Comparison of ENCODE assay signal across 13 cellular contexts in the genomic region with DNA sequence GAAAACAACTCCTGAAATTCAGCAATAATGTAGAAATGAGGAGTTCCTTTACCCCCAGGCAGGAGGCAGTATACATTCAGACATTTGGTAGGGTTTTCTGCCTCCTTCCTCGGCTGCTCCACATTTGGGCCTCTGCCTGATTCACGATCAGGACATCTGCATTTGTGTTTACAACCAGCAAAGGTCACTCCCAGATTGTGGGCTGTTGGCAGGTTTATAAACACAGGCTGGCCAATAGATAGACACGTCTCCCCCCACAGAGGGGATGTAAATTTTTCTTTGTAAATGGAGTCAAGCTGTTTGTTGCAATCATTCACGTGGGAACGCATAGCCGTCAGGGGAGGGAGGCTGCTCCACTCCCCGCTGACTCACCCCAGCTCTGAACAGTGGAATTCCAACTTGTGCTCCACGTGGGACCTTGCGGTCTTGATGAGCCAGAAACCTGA.
A peak's percentile ranks its signal among the peaks of the same experiment; 100 is the strongest.
DNase-seq lines count a peak whose midpoint lies in the region; ATAC-seq and TF ChIP-seq lines count a peak whose summit lies in the region.
"Had no signal": no experiment of that assay in that cellular context is flagged by ENCODE, and none has a peak within 500 bp of the region (broad histone marks: within the 10 kb centered on the region; RNA-seq: fewer than 3 reads in every experiment).

No MANE protein-coding gene starts in this region.

- in situ Hi-C loops in astrocyte of the spinal cord (cut with HindIII; ENCODE audit: low sequenced_read_pairs) = no loop called here

- peaks cover 0 to 3% (median 0%) of the 10 kb centered on the region in 4 donors for H3K9me3 ChIP-seq in sigmoid colon

- H3K4me1 ChIP-seq in sigmoid colon = no peaks in the 10 kb centered on the region
- H3K4me1 ChIP-seq: stomach had no signal

- no peaks in the 10 kb centered on the region for H3K36me3 Mint-ChIP-seq in activated CD8-positive, alpha-beta T cell treated with anti-CD3 and anti-CD28 coated beads for 36 hours (ENCODE audit: low read depth)
- H3K36me3 Mint-ChIP-seq: CD4-positive, alpha-beta memory T cell had no signal

- no peaks in the 10 kb centered on the region for H3K27me3 ChIP-seq in BJ (ENCODE audit: control insufficient read depth, insufficient read depth, low read length)
- H3K27me3 ChIP-seq in sigmoid colon = no peaks in the 10 kb centered on the region
- H3K27me3 ChIP-seq: stomach had no signal

- DNase-seq in BJ (ENCODE audit: low read depth) (peak; percentile 69), HPDE6-E6E7 (ENCODE audit: extremely low spot score) (peak; percentile 16), astrocyte of the spinal cord (ENCODE audit: low read depth, low spot score) (peak; percentile 10), kidney tubule cell (ENCODE audit: low spot score) (peak; percentile 38), sigmoid colon (no peak)
- DNase-seq in activated CD8-positive, alpha-beta T cell treated with anti-CD3 and anti-CD28 coated beads for 36 hours = no peak
- DNase-seq: CD4-positive, alpha-beta memory T cell; cerebellar nuclear complex; hippocampal formation; stomach had no signal

- TF ChIP-seq POLR2A in sigmoid colon (IDR thresholded peaks at IDR 0.05) = no peak

- H3K27ac Mint-ChIP-seq in activated CD8-positive, alpha-beta T cell treated with anti-CD3 and anti-CD28 coated beads for 36 hours = no peak overlapping the region
- H3K27ac Mint-ChIP-seq: CD4-positive, alpha-beta memory T cell; nephron had no signal

- TF ChIP-seq CTCF in BJ (IDR thresholded peaks at IDR 0.05; ENCODE audit: insufficient read depth, low read depth, low read length) = peak; percentile 50
- no peak for TF ChIP-seq CTCF in astrocyte of the spinal cord (IDR thresholded peaks at IDR 0.05; ENCODE audit: low read depth, low read length)
- no peak for TF ChIP-seq CTCF in activated CD8-positive, alpha-beta T cell treated with anti-CD3 and anti-CD28 coated beads for 36 hours (IDR thresholded peaks at IDR 0.05)
- peak in 2 of 4 experiments; percentile 13 to 15 for TF ChIP-seq CTCF in sigmoid colon (IDR thresholded peaks at IDR 0.05)

- TF ChIP-seq EP300 in sigmoid colon (IDR thresholded peaks at IDR 0.05) = no peak

- no peak overlapping the region for H3K27ac ChIP-seq in sigmoid colon
- H3K27ac ChIP-seq: stomach had no signal

- POLR2A ChIA-PET in BJ (lab: Charles Lee) = interaction anchor here (0.6 to 0.7 kb wide), 2 partner anchors 21 to 1870 kb away, joined by 3 read pairs; no protein-coding TSS in a partner anchor
- POLR2A ChIA-PET in activated CD8-positive, alpha-beta T cell treated with anti-CD3 and anti-CD28 coated beads for 36 hours (lab: Charles Lee) = no interaction called here

- no peaks in the 10 kb centered on the region for H3K4me1 Mint-ChIP-seq in activated CD8-positive, alpha-beta T cell treated with anti-CD3 and anti-CD28 coated beads for 36 hours (ENCODE audit: low read depth)
- H3K4me1 Mint-ChIP-seq: nephron had no signal

- ATAC-seq in activated CD8-positive, alpha-beta T cell treated with anti-CD3 and anti-CD28 coated beads for 36 hours = no peak
- no peak for ATAC-seq in GM18873 (IDR thresholded peaks at IDR 0.05; ENCODE audit: low FRiP score, unreplicated experiment)
- ATAC-seq in GM19328 (IDR thresholded peaks at IDR 0.05; ENCODE audit: unreplicated experiment) = no peak

- H3K36me3 ChIP-seq in BJ (ENCODE audit: control insufficient read depth, insufficient read depth, low read length) (no peaks in the 10 kb centered on the region), sigmoid colon (no peaks in the 10 kb centered on the region)
- H3K36me3 ChIP-seq: stomach had no signal

- CTCF ChIA-PET in BJ (lab: Yijun Ruan, JAX) = interaction anchor here (0.9 to 2.4 kb wide), 7 partner anchors 9 to 487 kb away, joined by 3 to 12 read pairs (median 5); no protein-coding TSS in a partner anchor
- CTCF ChIA-PET in activated CD8-positive, alpha-beta T cell treated with anti-CD3 and anti-CD28 coated beads for 36 hours (lab: Charles Lee) = interaction anchor here (1.6 kb wide), 1 partner anchor 17 kb away, joined by 3 read pairs; no protein-coding TSS in a partner anchor

- intact Hi-C loops in activated CD8-positive, alpha-beta T cell treated with anti-CD3 and anti-CD28 coated beads for 36 hours (cut with micrococcal nuclease) = no loop called here
- intact Hi-C loops in sigmoid colon (cut with DNase I) = no loop called here

- H3K27me3 Mint-ChIP-seq in activated CD8-positive, alpha-beta T cell treated with anti-CD3 and anti-CD28 coated beads for 36 hours = no peaks in the 10 kb centered on the region

- H3K9me3 Mint-ChIP-seq in activated CD8-positive, alpha-beta T cell treated with anti-CD3 and anti-CD28 coated beads for 36 hours = peaks cover 7% of the 10 kb centered on the region

- H3K4me3 ChIP-seq in BJ (ENCODE audit: low read depth, low read length) (no peak overlapping the region), astrocyte of the spinal cord (ENCODE audit: low read depth, low read length) (no peak overlapping the region), sigmoid colon (no peak overlapping the region)
- H3K4me3 ChIP-seq: stomach had no signal

- 22 to 26% methylated on average over 9 of the region's 9 CpGs for WGBS in sigmoid colon, 2 donors

- no peak overlapping the region for H3K4me3 Mint-ChIP-seq in activated CD8-positive, alpha-beta T cell treated with anti-CD3 and anti-CD28 coated beads for 36 hours
- H3K4me3 Mint-ChIP-seq: CD4-positive, alpha-beta memory T cell; nephron had no signal

Comparison
In these comparisons a context has a peak if more than half of its experiments do, and no peak if none do; other contexts are left out.
1. DNase-seq: peak in BJ (single experiment), HPDE6-E6E7 (single experiment), astrocyte of the spinal cord (single experiment) and kidney tubule cell (single experiment); none in activated CD8-positive, alpha-beta T cell treated with anti-CD3 and anti-CD28 coated beads for 36 hours (single experiment) and sigmoid colon (single experiment).